Comparison of ENCODE assay signal across 8 cellular contexts in the genomic region with DNA sequence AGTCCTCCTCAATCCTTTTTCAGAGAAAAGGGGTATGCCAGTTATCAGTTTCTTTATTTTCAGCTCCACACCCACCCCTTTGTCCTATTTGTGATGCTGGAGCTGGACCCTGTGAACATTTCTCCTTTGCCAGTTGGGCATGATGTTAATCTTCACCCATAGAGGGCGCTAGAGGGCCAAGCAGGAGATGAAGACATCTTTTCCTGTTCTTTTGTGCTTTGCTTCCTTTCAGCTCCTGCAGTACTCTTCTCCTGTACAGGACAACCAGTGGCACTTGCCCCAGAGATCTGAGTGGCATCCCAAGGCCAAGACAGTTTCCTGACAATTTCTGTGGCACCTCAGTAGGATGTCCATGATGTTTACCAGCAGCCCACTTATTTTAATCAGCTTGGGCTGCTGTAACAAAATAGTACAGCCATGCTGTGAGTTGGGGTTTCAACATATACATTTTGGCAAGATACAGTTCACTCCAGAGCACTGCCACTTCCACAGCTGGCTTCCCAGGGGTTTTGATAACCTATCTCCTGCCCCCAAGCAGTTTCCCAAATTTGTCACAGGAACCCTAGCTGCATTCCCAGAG. TPM values are rescaled to one million over a fixed set of nuclear protein-coding genes. Genes with fewer than 3 reads are reported as not detected.
DNase-seq lines count a peak whose midpoint lies in the region; ATAC-seq and TF ChIP-seq lines count a peak whose summit lies in the region.

No MANE protein-coding gene starts in this region.

- no peaks in the 10 kb centered on the region for H3K9me2 ChIP-seq in OCI-LY7 (ENCODE audit: insufficient read depth, low read length)

- peaks cover 13% of the 10 kb centered on the region; the same call in 1 of the 2 replicates for H3K9me3 ChIP-seq in OCI-LY7 (ENCODE audit: low read length)

- no peaks in the 10 kb centered on the region for H3K36me3 ChIP-seq in OCI-LY7 (ENCODE audit: insufficient read depth, low read length)

- BruUV-seq in OCI-LY7 (replicated peaks; lab: Mats Ljungman, UMichigan) = no TSS peak

- no peaks in the 10 kb centered on the region for H3K79me2 ChIP-seq in OCI-LY7 (ENCODE audit: insufficient read depth, low read depth, low read length)

- H3K4me1 ChIP-seq in OCI-LY7 (ENCODE audit: insufficient read depth, low read length, poor library complexity, severe bottlenecking) = peaks cover 21% of the 10 kb centered on the region

- H3K4me3 ChIP-seq in OCI-LY7 (ENCODE audit: low read depth, low read length, poor library complexity, severe bottlenecking) = no peak overlapping the region
- no peak overlapping the region for H3K4me3 ChIP-seq in foreskin fibroblast (ENCODE audit: low read depth in 1 of 2, low read length in 2 of 2)
- no peak overlapping the region for H3K4me3 ChIP-seq in retinal pigment epithelial cell (ENCODE audit: low read length)

- peak overlapping the region; percentile 75 for H2AFZ ChIP-seq in OCI-LY7 (ENCODE audit: low read length)

- POLR2A ChIA-PET in OCI-LY7 (lab: Charles Lee) = interaction anchor here (1.2 to 1.8 kb wide), 5 partner anchors 9 to 287 kb away, joined by 3 to 6 read pairs (median 4); no protein-coding TSS in a partner anchor

- DNase-seq in D341Med (ENCODE audit: low spot score) = peak; percentile 70
- peak; percentile 34 for DNase-seq in HS-5 (ENCODE audit: low read depth)
- peak; percentile 81 for DNase-seq in OCI-LY7 (ENCODE audit: low spot score)
- DNase-seq in activated T-cell treated with anti-CD3 and anti-CD28 coated beads, Interleukin-2, amount 50 U/mL, for 48 hours = peak; percentile 68 to 73
- peak; percentile 49 to 85 for DNase-seq in foreskin fibroblast
- peak; percentile 23 for DNase-seq in retinal pigment epithelial cell (ENCODE audit: low read depth)

- TF ChIP-seq CTCF in OCI-LY7 (conservative IDR thresholded peaks at IDR 0.05; ENCODE audit: low read length) (peak; percentile 95), foreskin fibroblast (IDR thresholded peaks at IDR 0.05; ENCODE audit: low read depth, low read length) (peak; percentile 73), retinal pigment epithelial cell (conservative IDR thresholded peaks at IDR 0.05; ENCODE audit: low read depth, low read length) (peak; percentile 85)

- H3K4me2 ChIP-seq in OCI-LY7 (ENCODE audit: low read length) = no peak overlapping the region

- H3K27ac ChIP-seq in OCI-LY7 (ENCODE audit: low read depth, low read length, poor library complexity, severe bottlenecking) = no peak overlapping the region

- CTCF ChIA-PET in OCI-LY7 (lab: Charles Lee; ENCODE audit: unreplicated experiment) = interaction anchor here (1.0 to 1.3 kb wide), 4 partner anchors 9 to 129 kb away, joined by 3 to 5 read pairs (median 4); no protein-coding TSS in a partner anchor

- intact Hi-C loops in OCI-LY7 (cut with micrococcal nuclease; ENCODE audit: unreplicated experiment) = loop anchor here (2.0 to 5.0 kb wide), 3 partner anchors 78 to 283 kb away; partner anchors contain the start of genes GTF2H1, HPS5 and TSG101

- ATAC-seq in HG03196 (IDR thresholded peaks at IDR 0.05; ENCODE audit: unreplicated experiment) (no peak), GM21786 (IDR thresholded peaks at IDR 0.05; ENCODE audit: unreplicated experiment) (no peak)

- H4K20me1 ChIP-seq in OCI-LY7 (ENCODE audit: insufficient read depth, low read length) = no peaks in the 10 kb centered on the region

RNA-seq across cellular contexts. Expression of gene SAA2, which starts 4.6 kb away (rescaled TPM):
- total RNA-seq in OCI-LY7 (2014; rRNA removed; shearing (Covaris generic)) = not detected in 2 replicates
- not detected in 2 replicates for total RNA-seq in OCI-LY7 (2022)

RNA-seq across cellular contexts. Expression of gene SAA4, which starts 7.3 kb away (rescaled TPM):
- total RNA-seq in OCI-LY7 (2014; rRNA removed; shearing (Covaris generic)) = not detected in 2 replicates
- total RNA-seq in OCI-LY7 (2022) = not detected in 2 replicates

RNA-seq across cellular contexts. Expression of gene SAA1, which starts 22.2 kb away (rescaled TPM):
- not detected in 2 replicates for total RNA-seq in OCI-LY7 (2014; rRNA removed; shearing (Covaris generic))
- not detected in 2 replicates for total RNA-seq in OCI-LY7 (2022)

Comparison
In these comparisons a context has a peak if more than half of its experiments do, and no peak if none do; other contexts are left out.
1. DNase-seq: peak in every context shown above with its lines; median percentile 81 in OCI-LY7; 70 in activated T-cell treated with anti-CD3 and anti-CD28 coated beads, Interleukin-2, amount 50 U/mL, for 48 hours; 70 in D341Med; 67 in foreskin fibroblast; 34 in HS-5; 23 in retinal pigment epithelial cell.